26 cellular contexts compared by ENCODE assay signal in genomic region chr1:8163039-8163438, GRCh38.
"Had no signal": no experiment of that assay in that cellular context is flagged by ENCODE, and none has a peak within 500 bp of the region (broad histone marks: within the 10 kb centered on the region; RNA-seq: fewer than 3 reads in every experiment).

No MANE protein-coding gene starts in this region.

- H3K27ac ChIP-seq: coronary artery, esophagus muscularis mucosa, foreskin keratinocyte, gastroesophageal sphincter, heart left ventricle, hepatocyte, left lung, lower lobe of right lung had no signal

- H3K36me3 Mint-ChIP-seq: naive B cell had no signal

- H3K4me1 ChIP-seq: foreskin keratinocyte, heart left ventricle, lower lobe of right lung had no signal

- H3K36me3 ChIP-seq: esophagus muscularis mucosa, gastroesophageal sphincter, heart left ventricle, left lung, lower lobe of right lung had no signal

- H3K27ac Mint-ChIP-seq: naive B cell had no signal

- H3K4me3 Mint-ChIP-seq: immature natural killer cell, mesothelial cell of epicardium, naive B cell had no signal

- H2AFZ ChIP-seq: hepatocyte had no signal

- H3K9me3 ChIP-seq: esophagus muscularis mucosa, gastroesophageal sphincter, heart left ventricle, left lung, lower lobe of right lung, mucosa of descending colon had no signal

- ATAC-seq: foreskin keratinocyte, gastroesophageal sphincter, heart left ventricle, left lung, left ventricle myocardium superior, lower lobe of right lung had no signal

- H3K79me2 ChIP-seq: hepatocyte had no signal

- H3K27me3 ChIP-seq: esophagus muscularis mucosa, foreskin keratinocyte, gastroesophageal sphincter, heart left ventricle, hepatocyte, left lung had no signal

- H3K4me2 ChIP-seq: hepatocyte had no signal

- H3K9me3 Mint-ChIP-seq: immature natural killer cell had no signal

- H3K4me1 Mint-ChIP-seq: naive B cell had no signal

- H3K4me3 ChIP-seq: coronary artery, dorsolateral prefrontal cortex, esophagus muscularis mucosa, gastroesophageal sphincter, heart left ventricle, hepatocyte, left lung, lower lobe of right lung, mucosa of descending colon had no signal

- FAIRE-seq: colon, endothelial cell of umbilical vein, frontal cortex, kidney had no signal

- DNase-seq: dermis blood vessel endothelial cell; dorsolateral prefrontal cortex; effector CD4-positive, alpha-beta T cell; effector memory CD4-positive, alpha-beta T cell; foreskin keratinocyte; heart left ventricle; hypothalamus; immature natural killer cell; islet precursor cell; kidney; kidney glomerular epithelial cell; left colon; left lung; left ventricle myocardium superior; lower lobe of right lung; mesenchymal stem cell; mucosa of descending colon; naive B cell had no signal
